In genomic region chr11:65355013-65355775, GRCh38 we compare ENCODE assay signal across 1 cellular context.
TF ChIP-seq lines count a peak whose summit lies in the region.

No MANE protein-coding gene starts in this region.

TF ChIP-seq in HepG2, 621 proteins besides CTCF, POLR2A, EP300 and RAD21 (continued from another document and continues in another):
- TF ChIP-seq NFE2L2 (IDR thresholded peaks at IDR 0.05; ENCODE audit: low read length) (no peak), AHR (CRISPR knock-in tag; IDR thresholded peaks at IDR 0.05) (no peak), ZBED4 (CRISPR knock-in tag; IDR thresholded peaks at IDR 0.05; ENCODE audit: borderline replicate concordance) (no peak), NFYC (CRISPR knock-in tag; IDR thresholded peaks at IDR 0.05) (no peak), ZNF772 (CRISPR knock-in tag; IDR thresholded peaks at IDR 0.05) (no peak), RFX1 (IDR thresholded peaks at IDR 0.05) (no peak), TCF12 (IDR thresholded peaks at IDR 0.05) (no peak), TCF12 (CRISPR knock-in tag; IDR thresholded peaks at IDR 0.05) (0 out of 2 replicates have a peak, but pooled peaks have one; percentile 60), ZMYM3 (CRISPR knock-in tag; IDR thresholded peaks at IDR 0.05) (no peak), SP5 (CRISPR knock-in tag; IDR thresholded peaks at IDR 0.05; ENCODE audit: borderline replicate concordance, low read depth) (no peak), TBX2 (CRISPR knock-in tag; IDR thresholded peaks at IDR 0.05; ENCODE audit: borderline replicate concordance) (no peak), THAP9 (CRISPR knock-in tag; IDR thresholded peaks at IDR 0.05; ENCODE audit: borderline replicate concordance) (no peak), SP140L (CRISPR knock-in tag; IDR thresholded peaks at IDR 0.05; ENCODE audit: borderline replicate concordance) (no peak), ZFP37 (CRISPR knock-in tag; IDR thresholded peaks at IDR 0.05; ENCODE audit: borderline replicate concordance) (no peak), JUN (CRISPR knock-in tag; IDR thresholded peaks at IDR 0.05) (no peak), ZNF670 (CRISPR knock-in tag; IDR thresholded peaks at IDR 0.05; ENCODE audit: borderline replicate concordance) (no peak), KDM3A (CRISPR knock-in tag; IDR thresholded peaks at IDR 0.05; ENCODE audit: low read depth) (no peak), ZNF367 (CRISPR knock-in tag; IDR thresholded peaks at IDR 0.05; ENCODE audit: borderline replicate concordance) (no peak), ZNF512B (CRISPR knock-in tag; IDR thresholded peaks at IDR 0.05; ENCODE audit: borderline replicate concordance) (no peak), ELK4 (CRISPR knock-in tag; IDR thresholded peaks at IDR 0.05; ENCODE audit: borderline replicate concordance) (no peak), FOXC1 (CRISPR knock-in tag; IDR thresholded peaks at IDR 0.05; ENCODE audit: borderline replicate concordance) (no peak), ZIK1 (CRISPR knock-in tag; IDR thresholded peaks at IDR 0.05; ENCODE audit: borderline replicate concordance, low read depth) (no peak), ZBTB42 (CRISPR knock-in tag; IDR thresholded peaks at IDR 0.05) (no peak), THAP7 (CRISPR knock-in tag; IDR thresholded peaks at IDR 0.05) (no peak), RAD51 (IDR thresholded peaks at IDR 0.05; ENCODE audit: borderline replicate concordance) (no peak), ZNF230 (CRISPR knock-in tag; IDR thresholded peaks at IDR 0.05) (peak; percentile 66; the same call in 1 of the 2 replicates), ZSCAN22 (CRISPR knock-in tag; IDR thresholded peaks at IDR 0.05) (no peak), ZNF530 (CRISPR knock-in tag; IDR thresholded peaks at IDR 0.05; ENCODE audit: low read depth) (no peak), PPARG (CRISPR knock-in tag; conservative IDR thresholded peaks at IDR 0.05) (no peak), SNRNP70 (IDR thresholded peaks at IDR 0.05; ENCODE audit: low read depth, low read length) (no peak), TGIF2 (CRISPR knock-in tag; IDR thresholded peaks at IDR 0.05) (no peak), GLI4 (CRISPR knock-in tag; IDR thresholded peaks at IDR 0.05; ENCODE audit: borderline replicate concordance) (no peak), NR0B2 (CRISPR knock-in tag; IDR thresholded peaks at IDR 0.05) (peak; percentile 57; the same call in 1 of the 2 replicates), ZXDC (CRISPR knock-in tag; IDR thresholded peaks at IDR 0.05) (no peak; the same call in 1 of the 2 replicates), BATF2 (CRISPR knock-in tag; IDR thresholded peaks at IDR 0.05) (no peak), FOXA3 (CRISPR knock-in tag; IDR thresholded peaks at IDR 0.05) (no peak), FUBP1 (CRISPR knock-in tag; IDR thresholded peaks at IDR 0.05; ENCODE audit: borderline replicate concordance) (no peak), NR1H2 (CRISPR knock-in tag; IDR thresholded peaks at IDR 0.05; ENCODE audit: borderline replicate concordance, low read depth) (no peak), ZFP82 (CRISPR knock-in tag; IDR thresholded peaks at IDR 0.05; ENCODE audit: borderline replicate concordance) (no peak; the same call in 1 of the 2 replicates), ETV5 (CRISPR knock-in tag; IDR thresholded peaks at IDR 0.05; ENCODE audit: borderline replicate concordance) (no peak), CBX1 (IDR thresholded peaks at IDR 0.05; ENCODE audit: low read depth) (no peak), TARDBP (CRISPR knock-in tag; IDR thresholded peaks at IDR 0.05) (no peak), ZBTB8A (CRISPR knock-in tag; IDR thresholded peaks at IDR 0.05; ENCODE audit: borderline replicate concordance, low read depth) (no peak), KLF16 (CRISPR knock-in tag; IDR thresholded peaks at IDR 0.05) (no peak), SOX5 (CRISPR knock-in tag; IDR thresholded peaks at IDR 0.05; ENCODE audit: borderline replicate concordance) (no peak), ATM (IDR thresholded peaks at IDR 0.05; ENCODE audit: borderline replicate concordance) (no peak)
